Comparison of ENCODE assay signal across 1 cellular context in genomic region chr2:230666885-230667712, GRCh38.
TF ChIP-seq lines count a peak whose summit lies in the region.

No MANE protein-coding gene starts in this region.

TF ChIP-seq in HEK293, 187 proteins besides CTCF, POLR2A, EP300 and RAD21 (continued from another document and continues in another):
- TF ChIP-seq, protein P1, sequence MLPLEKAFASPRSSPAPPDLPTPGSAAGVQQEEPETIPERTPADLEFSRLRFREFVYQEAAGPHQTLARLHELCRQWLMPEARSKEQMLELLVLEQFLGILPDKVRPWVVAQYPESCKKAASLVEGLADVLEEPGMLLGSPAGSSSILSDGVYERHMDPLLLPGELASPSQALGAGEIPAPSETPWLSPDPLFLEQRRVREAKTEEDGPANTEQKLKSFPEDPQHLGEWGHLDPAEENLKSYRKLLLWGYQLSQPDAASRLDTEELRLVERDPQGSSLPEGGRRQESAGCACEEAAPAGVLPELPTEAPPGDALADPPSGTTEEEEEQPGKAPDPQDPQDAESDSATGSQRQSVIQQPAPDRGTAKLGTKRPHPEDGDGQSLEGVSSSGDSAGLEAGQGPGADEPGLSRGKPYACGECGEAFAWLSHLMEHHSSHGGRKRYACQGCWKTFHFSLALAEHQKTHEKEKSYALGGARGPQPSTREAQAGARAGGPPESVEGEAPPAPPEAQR (tag by site-specific recombination; IDR thresholded peaks at IDR 0.05) = no peak
- TF ChIP-seq, protein P2, sequence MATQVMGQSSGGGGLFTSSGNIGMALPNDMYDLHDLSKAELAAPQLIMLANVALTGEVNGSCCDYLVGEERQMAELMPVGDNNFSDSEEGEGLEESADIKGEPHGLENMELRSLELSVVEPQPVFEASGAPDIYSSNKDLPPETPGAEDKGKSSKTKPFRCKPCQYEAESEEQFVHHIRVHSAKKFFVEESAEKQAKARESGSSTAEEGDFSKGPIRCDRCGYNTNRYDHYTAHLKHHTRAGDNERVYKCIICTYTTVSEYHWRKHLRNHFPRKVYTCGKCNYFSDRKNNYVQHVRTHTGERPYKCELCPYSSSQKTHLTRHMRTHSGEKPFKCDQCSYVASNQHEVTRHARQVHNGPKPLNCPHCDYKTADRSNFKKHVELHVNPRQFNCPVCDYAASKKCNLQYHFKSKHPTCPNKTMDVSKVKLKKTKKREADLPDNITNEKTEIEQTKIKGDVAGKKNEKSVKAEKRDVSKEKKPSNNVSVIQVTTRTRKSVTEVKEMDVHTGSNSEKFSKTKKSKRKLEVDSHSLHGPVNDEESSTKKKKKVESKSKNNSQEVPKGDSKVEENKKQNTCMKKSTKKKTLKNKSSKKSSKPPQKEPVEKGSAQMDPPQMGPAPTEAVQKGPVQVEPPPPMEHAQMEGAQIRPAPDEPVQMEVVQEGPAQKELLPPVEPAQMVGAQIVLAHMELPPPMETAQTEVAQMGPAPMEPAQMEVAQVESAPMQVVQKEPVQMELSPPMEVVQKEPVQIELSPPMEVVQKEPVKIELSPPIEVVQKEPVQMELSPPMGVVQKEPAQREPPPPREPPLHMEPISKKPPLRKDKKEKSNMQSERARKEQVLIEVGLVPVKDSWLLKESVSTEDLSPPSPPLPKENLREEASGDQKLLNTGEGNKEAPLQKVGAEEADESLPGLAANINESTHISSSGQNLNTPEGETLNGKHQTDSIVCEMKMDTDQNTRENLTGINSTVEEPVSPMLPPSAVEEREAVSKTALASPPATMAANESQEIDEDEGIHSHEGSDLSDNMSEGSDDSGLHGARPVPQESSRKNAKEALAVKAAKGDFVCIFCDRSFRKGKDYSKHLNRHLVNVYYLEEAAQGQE (tag by site-specific recombination; IDR thresholded peaks at IDR 0.05) = no peak
- no peak for TF ChIP-seq ZNF394 (tag by site-specific recombination; IDR thresholded peaks at IDR 0.05; ENCODE audit: borderline replicate concordance)
- TF ChIP-seq ZXDB (tag by site-specific recombination; IDR thresholded peaks at IDR 0.05) = no peak
- TF ChIP-seq ZSCAN23 (tag by site-specific recombination; IDR thresholded peaks at IDR 0.05) = no peak
- TF ChIP-seq ZNF785 (tag by site-specific recombination; IDR thresholded peaks at IDR 0.05) = no peak
- TF ChIP-seq ZNF596 (tag by site-specific recombination; IDR thresholded peaks at IDR 0.05) = no peak
- 0 out of 2 replicates have a peak, but pooled peaks have one; percentile 17 for TF ChIP-seq KLF17 (tag by site-specific recombination; IDR thresholded peaks at IDR 0.05)
- TF ChIP-seq ZNF544 (tag by site-specific recombination; IDR thresholded peaks at IDR 0.05) = no peak
- peak; percentile 80 for TF ChIP-seq ZBTB21 (tag by site-specific recombination; IDR thresholded peaks at IDR 0.05)
- TF ChIP-seq ZNF23 (tag by site-specific recombination; IDR thresholded peaks at IDR 0.05; ENCODE audit: borderline replicate concordance) = no peak
- TF ChIP-seq, protein P3, sequence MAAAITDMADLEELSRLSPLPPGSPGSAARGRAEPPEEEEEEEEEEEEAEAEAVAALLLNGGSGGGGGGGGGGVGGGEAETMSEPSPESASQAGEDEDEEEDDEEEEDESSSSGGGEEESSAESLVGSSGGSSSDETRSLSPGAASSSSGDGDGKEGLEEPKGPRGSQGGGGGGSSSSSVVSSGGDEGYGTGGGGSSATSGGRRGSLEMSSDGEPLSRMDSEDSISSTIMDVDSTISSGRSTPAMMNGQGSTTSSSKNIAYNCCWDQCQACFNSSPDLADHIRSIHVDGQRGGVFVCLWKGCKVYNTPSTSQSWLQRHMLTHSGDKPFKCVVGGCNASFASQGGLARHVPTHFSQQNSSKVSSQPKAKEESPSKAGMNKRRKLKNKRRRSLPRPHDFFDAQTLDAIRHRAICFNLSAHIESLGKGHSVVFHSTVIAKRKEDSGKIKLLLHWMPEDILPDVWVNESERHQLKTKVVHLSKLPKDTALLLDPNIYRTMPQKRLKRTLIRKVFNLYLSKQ (tag by site-specific recombination; IDR thresholded peaks at IDR 0.05; ENCODE audit: borderline replicate concordance) = no peak
- TF ChIP-seq ZIC2 (tag by site-specific recombination; IDR thresholded peaks at IDR 0.05) = no peak; the same call in 1 of the 2 replicates
- peak; percentile 72 for TF ChIP-seq ZBTB48 (tag by site-specific recombination; IDR thresholded peaks at IDR 0.05)
- no peak for TF ChIP-seq SCRT1 (tag by site-specific recombination; IDR thresholded peaks at IDR 0.05; ENCODE audit: borderline replicate concordance)
- TF ChIP-seq MZF1 (tag by site-specific recombination; IDR thresholded peaks at IDR 0.05; ENCODE audit: borderline replicate concordance) = no peak
- no peak for TF ChIP-seq ZNF248 (tag by site-specific recombination; IDR thresholded peaks at IDR 0.05)
- TF ChIP-seq ZNF10 (tag by site-specific recombination; IDR thresholded peaks at IDR 0.05) = no peak
- no peak for TF ChIP-seq ZNF837 (tag by site-specific recombination; IDR thresholded peaks at IDR 0.05)
- no peak for TF ChIP-seq ZNF280D (tag by site-specific recombination; IDR thresholded peaks at IDR 0.05)
- TF ChIP-seq ZEB2 (tag by site-specific recombination; IDR thresholded peaks at IDR 0.05) = no peak
- TF ChIP-seq ZBTB20 (tag by site-specific recombination; IDR thresholded peaks at IDR 0.05) = peak; percentile 22; the same call in 1 of the 2 replicates
- no peak for TF ChIP-seq PATZ1 (tag by site-specific recombination; IDR thresholded peaks at IDR 0.05)
- no peak for TF ChIP-seq HIC1 (tag by site-specific recombination; IDR thresholded peaks at IDR 0.05)
- no peak for TF ChIP-seq ZNF423 (tag by site-specific recombination; IDR thresholded peaks at IDR 0.05)
- TF ChIP-seq, protein P4, sequence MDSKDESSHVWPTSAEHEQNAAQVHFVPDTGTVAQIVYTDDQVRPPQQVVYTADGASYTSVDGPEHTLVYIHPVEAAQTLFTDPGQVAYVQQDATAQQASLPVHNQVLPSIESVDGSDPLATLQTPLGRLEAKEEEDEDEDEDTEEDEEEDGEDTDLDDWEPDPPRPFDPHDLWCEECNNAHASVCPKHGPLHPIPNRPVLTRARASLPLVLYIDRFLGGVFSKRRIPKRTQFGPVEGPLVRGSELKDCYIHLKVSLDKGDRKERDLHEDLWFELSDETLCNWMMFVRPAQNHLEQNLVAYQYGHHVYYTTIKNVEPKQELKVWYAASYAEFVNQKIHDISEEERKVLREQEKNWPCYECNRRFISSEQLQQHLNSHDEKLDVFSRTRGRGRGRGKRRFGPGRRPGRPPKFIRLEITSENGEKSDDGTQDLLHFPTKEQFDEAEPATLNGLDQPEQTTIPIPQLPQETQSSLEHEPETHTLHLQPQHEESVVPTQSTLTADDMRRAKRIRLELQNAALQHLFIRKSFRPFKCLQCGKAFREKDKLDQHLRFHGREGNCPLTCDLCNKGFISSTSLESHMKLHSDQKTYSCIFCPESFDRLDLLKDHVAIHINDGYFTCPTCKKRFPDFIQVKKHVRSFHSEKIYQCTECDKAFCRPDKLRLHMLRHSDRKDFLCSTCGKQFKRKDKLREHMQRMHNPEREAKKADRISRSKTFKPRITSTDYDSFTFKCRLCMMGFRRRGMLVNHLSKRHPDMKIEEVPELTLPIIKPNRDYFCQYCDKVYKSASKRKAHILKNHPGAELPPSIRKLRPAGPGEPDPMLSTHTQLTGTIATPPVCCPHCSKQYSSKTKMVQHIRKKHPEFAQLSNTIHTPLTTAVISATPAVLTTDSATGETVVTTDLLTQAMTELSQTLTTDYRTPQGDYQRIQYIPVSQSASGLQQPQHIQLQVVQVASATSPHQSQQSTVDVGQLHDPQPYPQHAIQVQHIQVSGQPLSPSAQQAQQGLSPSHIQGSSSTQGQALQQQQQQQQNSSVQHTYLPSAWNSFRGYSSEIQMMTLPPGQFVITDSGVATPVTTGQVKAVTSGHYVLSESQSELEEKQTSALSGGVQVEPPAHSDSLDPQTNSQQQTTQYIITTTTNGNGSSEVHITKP (tag by site-specific recombination; IDR thresholded peaks at IDR 0.05) = peak; percentile 78
- no peak for TF ChIP-seq ZNF571 (tag by site-specific recombination; IDR thresholded peaks at IDR 0.05)
- no peak for TF ChIP-seq ZNF416 (tag by site-specific recombination; IDR thresholded peaks at IDR 0.05)
- TF ChIP-seq ZNF311 (tag by site-specific recombination; IDR thresholded peaks at IDR 0.05; ENCODE audit: borderline replicate concordance) = no peak
- TF ChIP-seq ZNF19 (tag by site-specific recombination; IDR thresholded peaks at IDR 0.05; ENCODE audit: low read depth) = no peak
- no peak for TF ChIP-seq YY2 (tag by site-specific recombination; IDR thresholded peaks at IDR 0.05)
- TF ChIP-seq ZNF610 (tag by site-specific recombination; IDR thresholded peaks at IDR 0.05; ENCODE audit: borderline replicate concordance) = no peak
- TF ChIP-seq, protein P5, sequence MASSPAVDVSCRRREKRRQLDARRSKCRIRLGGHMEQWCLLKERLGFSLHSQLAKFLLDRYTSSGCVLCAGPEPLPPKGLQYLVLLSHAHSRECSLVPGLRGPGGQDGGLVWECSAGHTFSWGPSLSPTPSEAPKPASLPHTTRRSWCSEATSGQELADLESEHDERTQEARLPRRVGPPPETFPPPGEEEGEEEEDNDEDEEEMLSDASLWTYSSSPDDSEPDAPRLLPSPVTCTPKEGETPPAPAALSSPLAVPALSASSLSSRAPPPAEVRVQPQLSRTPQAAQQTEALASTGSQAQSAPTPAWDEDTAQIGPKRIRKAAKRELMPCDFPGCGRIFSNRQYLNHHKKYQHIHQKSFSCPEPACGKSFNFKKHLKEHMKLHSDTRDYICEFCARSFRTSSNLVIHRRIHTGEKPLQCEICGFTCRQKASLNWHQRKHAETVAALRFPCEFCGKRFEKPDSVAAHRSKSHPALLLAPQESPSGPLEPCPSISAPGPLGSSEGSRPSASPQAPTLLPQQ (tag by site-specific recombination; IDR thresholded peaks at IDR 0.05) = peak; percentile 98
- TF ChIP-seq ZNF391 (tag by site-specific recombination; IDR thresholded peaks at IDR 0.05; ENCODE audit: borderline replicate concordance, low read depth) = no peak
- no peak for TF ChIP-seq ZNF449 (tag by site-specific recombination; IDR thresholded peaks at IDR 0.05)
- no peak for TF ChIP-seq ZFP37 (tag by site-specific recombination; IDR thresholded peaks at IDR 0.05)
- TF ChIP-seq ZNF404 (tag by site-specific recombination; IDR thresholded peaks at IDR 0.05) = no peak
